1 cellular context compared by ENCODE assay signal in the genomic region with DNA sequence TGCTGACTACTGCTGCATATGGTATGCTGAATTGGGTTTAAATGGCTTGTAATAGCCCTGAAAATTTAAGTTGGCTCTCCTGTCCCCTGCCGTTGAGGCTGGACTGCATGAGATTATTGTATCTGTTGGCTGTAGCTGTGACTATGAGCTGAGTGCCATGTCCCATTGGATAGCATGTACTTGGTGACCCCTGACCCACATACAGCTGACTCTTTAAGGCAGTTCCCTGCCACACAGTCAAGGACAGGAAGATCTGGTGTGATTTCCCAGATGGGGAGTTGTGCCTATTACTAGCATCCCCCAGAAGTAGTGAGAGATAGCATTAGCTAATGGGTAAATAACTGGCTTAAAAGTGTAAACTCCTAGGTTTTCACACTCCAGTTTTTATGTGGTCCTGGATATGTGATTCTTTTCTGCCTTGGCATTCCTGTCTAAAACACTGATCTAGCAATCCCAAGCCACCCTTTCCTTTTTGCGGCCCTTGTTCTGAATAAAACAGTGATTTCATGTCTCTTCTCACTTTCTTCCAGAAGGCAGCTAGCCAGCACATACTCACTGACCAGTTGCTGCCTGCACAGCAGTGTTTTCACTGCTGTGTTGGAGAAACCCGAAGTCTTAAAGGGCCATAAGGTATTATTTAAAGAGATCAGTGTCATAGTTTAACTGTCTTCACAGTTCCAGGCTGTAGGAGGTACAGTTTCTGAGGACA.
TF ChIP-seq lines count a peak whose summit lies in the region.

No MANE protein-coding gene starts in this region.

TF ChIP-seq in H1, 55 proteins besides CTCF, POLR2A, EP300 and RAD21:
- TF ChIP-seq RBBP5 (IDR thresholded peaks at IDR 0.05; ENCODE audit: borderline replicate concordance, low read depth, low read length) (no peak), SIRT6 (IDR thresholded peaks at IDR 0.05; ENCODE audit: low read length) (no peak), SAP30 (IDR thresholded peaks at IDR 0.05; ENCODE audit: insufficient read depth, insufficient replicate concordance, low read length) (no peak), TEAD4 (IDR thresholded peaks at IDR 0.05; ENCODE audit: low read depth, low read length) (no peak), CREB1 (IDR thresholded peaks at IDR 0.05) (no peak), SUZ12 (IDR thresholded peaks at IDR 0.05; ENCODE audit: low read length) (no peak), PHF8 (conservative IDR thresholded peaks at IDR 0.05; ENCODE audit: low read depth, low read length) (no peak), USF2 (IDR thresholded peaks at IDR 0.05; ENCODE audit: low read length) (no peak), MAFK (IDR thresholded peaks at IDR 0.05; ENCODE audit: low read depth, low read length) (no peak), POU5F1 (IDR thresholded peaks at IDR 0.05; ENCODE audit: low read depth, low read length) (no peak), ATF2 (IDR thresholded peaks at IDR 0.05; ENCODE audit: low read length) (no peak), CBX8 (IDR thresholded peaks at IDR 0.05; ENCODE audit: borderline replicate concordance, low read depth, low read length) (no peak)
